In the genomic region with DNA sequence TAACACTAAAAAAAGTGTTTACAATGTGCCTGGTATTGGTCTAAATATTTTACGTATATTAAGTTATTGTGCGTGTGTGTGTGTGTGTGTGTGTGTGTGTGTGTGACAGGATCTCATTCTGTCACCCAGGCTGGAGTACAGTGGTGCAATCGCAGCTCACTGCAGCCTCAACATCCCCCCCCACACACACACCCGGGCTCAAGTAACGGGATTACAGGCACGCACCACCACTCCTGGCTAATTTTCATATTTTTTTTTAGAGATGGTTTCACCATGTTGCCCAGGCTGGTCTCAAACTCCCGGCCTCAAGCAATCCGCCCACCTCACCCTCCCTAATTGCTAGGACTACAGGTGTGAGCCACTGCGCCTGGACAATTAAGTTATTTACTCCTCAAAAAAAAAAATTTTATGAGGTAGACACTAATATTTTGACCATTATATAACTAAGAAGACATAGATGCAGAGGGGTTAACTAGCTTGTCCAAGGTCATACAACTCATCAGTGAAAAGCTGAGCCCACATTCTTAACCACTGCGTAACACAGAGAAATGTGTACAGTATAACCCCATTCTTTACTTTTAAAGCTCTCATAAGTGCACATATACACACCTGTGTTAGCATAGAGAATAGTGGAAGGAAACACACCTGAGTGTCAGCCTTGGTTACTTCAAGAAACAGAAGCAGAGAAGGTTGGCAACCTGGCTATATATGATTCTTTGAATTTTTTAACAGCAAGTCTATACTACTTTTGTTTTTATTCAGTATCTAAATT, we compare ENCODE assay signal across 1 cellular context.
TF ChIP-seq lines count a peak whose summit lies in the region.

No MANE protein-coding gene starts in this region.

TF ChIP-seq in HepG2, 621 proteins besides CTCF, POLR2A, EP300 and RAD21 (continued from another document and continues in another):
- TF ChIP-seq ZNF3 (CRISPR knock-in tag; IDR thresholded peaks at IDR 0.05), result no peak
- TF ChIP-seq ZNF652 (CRISPR knock-in tag; IDR thresholded peaks at IDR 0.05; ENCODE audit: borderline replicate concordance, low read depth), result peak; percentile 92
- 0 out of 2 replicates have a peak, but pooled peaks have one; percentile 56 for TF ChIP-seq SSRP1 (CRISPR knock-in tag; IDR thresholded peaks at IDR 0.05)
- TF ChIP-seq SOX13 (IDR thresholded peaks at IDR 0.05), result 0 out of 2 replicates have a peak, but pooled peaks have one; percentile 32
- peak in 1 of 2 experiments; percentile 15; a peak in 1 of 4 replicates for TF ChIP-seq SOX13 (CRISPR knock-in tag; conservative IDR thresholded peaks at IDR 0.05 in 1 of 2, IDR thresholded peaks at IDR 0.05 in 1 of 2)
- TF ChIP-seq, protein P1, sequence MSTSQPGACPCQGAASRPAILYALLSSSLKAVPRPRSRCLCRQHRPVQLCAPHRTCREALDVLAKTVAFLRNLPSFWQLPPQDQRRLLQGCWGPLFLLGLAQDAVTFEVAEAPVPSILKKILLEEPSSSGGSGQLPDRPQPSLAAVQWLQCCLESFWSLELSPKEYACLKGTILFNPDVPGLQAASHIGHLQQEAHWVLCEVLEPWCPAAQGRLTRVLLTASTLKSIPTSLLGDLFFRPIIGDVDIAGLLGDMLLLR (CRISPR knock-in tag; IDR thresholded peaks at IDR 0.05), result no peak
- TF ChIP-seq ZBTB42 (CRISPR knock-in tag; IDR thresholded peaks at IDR 0.05), result 0 out of 2 replicates have a peak, but pooled peaks have one; percentile 33
- TF ChIP-seq ZMYM2 (CRISPR knock-in tag; IDR thresholded peaks at IDR 0.05), result no peak
- TF ChIP-seq GATA4 (IDR thresholded peaks at IDR 0.05; ENCODE audit: borderline replicate concordance, low read depth), result 0 out of 2 replicates have a peak, but pooled peaks have one; percentile 33
- no peak for TF ChIP-seq KLF6 (CRISPR knock-in tag; IDR thresholded peaks at IDR 0.05)
- no peak for TF ChIP-seq ZNF547 (CRISPR knock-in tag; IDR thresholded peaks at IDR 0.05)
- TF ChIP-seq ZNF446 (CRISPR knock-in tag; IDR thresholded peaks at IDR 0.05), result no peak
- TF ChIP-seq, protein P2, sequence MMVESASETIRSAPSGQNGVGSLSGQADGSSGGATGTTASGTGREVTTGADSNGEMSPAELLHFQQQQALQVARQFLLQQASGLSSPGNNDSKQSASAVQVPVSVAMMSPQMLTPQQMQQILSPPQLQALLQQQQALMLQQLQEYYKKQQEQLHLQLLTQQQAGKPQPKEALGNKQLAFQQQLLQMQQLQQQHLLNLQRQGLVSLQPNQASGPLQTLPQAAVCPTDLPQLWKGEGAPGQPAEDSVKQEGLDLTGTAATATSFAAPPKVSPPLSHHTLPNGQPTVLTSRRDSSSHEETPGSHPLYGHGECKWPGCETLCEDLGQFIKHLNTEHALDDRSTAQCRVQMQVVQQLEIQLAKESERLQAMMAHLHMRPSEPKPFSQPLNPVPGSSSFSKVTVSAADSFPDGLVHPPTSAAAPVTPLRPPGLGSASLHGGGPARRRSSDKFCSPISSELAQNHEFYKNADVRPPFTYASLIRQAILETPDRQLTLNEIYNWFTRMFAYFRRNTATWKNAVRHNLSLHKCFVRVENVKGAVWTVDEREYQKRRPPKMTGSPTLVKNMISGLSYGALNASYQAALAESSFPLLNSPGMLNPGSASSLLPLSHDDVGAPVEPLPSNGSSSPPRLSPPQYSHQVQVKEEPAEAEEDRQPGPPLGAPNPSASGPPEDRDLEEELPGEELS (CRISPR knock-in tag; IDR thresholded peaks at IDR 0.05), result 0 out of 2 replicates have a peak, but pooled peaks have one; percentile 34
- peak; percentile 60; the same call in 1 of the 2 replicates for TF ChIP-seq ZNF292 (CRISPR knock-in tag; IDR thresholded peaks at IDR 0.05; ENCODE audit: borderline replicate concordance, low read depth)
- TF ChIP-seq KDM5A (IDR thresholded peaks at IDR 0.05; ENCODE audit: borderline replicate concordance, low read length), result peak; percentile 47; the same call in 1 of the 2 replicates
- TF ChIP-seq, protein P3, sequence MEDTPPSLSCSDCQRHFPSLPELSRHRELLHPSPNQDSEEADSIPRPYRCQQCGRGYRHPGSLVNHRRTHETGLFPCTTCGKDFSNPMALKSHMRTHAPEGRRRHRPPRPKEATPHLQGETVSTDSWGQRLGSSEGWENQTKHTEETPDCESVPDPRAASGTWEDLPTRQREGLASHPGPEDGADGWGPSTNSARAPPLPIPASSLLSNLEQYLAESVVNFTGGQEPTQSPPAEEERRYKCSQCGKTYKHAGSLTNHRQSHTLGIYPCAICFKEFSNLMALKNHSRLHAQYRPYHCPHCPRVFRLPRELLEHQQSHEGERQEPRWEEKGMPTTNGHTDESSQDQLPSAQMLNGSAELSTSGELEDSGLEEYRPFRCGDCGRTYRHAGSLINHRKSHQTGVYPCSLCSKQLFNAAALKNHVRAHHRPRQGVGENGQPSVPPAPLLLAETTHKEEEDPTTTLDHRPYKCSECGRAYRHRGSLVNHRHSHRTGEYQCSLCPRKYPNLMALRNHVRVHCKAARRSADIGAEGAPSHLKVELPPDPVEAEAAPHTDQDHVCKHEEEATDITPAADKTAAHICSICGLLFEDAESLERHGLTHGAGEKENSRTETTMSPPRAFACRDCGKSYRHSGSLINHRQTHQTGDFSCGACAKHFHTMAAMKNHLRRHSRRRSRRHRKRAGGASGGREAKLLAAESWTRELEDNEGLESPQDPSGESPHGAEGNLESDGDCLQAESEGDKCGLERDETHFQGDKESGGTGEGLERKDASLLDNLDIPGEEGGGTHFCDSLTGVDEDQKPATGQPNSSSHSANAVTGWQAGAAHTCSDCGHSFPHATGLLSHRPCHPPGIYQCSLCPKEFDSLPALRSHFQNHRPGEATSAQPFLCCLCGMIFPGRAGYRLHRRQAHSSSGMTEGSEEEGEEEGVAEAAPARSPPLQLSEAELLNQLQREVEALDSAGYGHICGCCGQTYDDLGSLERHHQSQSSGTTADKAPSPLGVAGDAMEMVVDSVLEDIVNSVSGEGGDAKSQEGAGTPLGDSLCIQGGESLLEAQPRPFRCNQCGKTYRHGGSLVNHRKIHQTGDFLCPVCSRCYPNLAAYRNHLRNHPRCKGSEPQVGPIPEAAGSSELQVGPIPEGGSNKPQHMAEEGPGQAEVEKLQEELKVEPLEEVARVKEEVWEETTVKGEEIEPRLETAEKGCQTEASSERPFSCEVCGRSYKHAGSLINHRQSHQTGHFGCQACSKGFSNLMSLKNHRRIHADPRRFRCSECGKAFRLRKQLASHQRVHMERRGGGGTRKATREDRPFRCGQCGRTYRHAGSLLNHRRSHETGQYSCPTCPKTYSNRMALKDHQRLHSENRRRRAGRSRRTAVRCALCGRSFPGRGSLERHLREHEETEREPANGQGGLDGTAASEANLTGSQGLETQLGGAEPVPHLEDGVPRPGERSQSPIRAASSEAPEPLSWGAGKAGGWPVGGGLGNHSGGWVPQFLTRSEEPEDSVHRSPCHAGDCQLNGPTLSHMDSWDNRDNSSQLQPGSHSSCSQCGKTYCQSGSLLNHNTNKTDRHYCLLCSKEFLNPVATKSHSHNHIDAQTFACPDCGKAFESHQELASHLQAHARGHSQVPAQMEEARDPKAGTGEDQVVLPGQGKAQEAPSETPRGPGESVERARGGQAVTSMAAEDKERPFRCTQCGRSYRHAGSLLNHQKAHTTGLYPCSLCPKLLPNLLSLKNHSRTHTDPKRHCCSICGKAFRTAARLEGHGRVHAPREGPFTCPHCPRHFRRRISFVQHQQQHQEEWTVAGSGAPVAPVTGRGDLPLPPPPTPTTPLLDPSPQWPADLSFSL (CRISPR knock-in tag; IDR thresholded peaks at IDR 0.05), result peak; percentile 93
- TF ChIP-seq, protein P4, sequence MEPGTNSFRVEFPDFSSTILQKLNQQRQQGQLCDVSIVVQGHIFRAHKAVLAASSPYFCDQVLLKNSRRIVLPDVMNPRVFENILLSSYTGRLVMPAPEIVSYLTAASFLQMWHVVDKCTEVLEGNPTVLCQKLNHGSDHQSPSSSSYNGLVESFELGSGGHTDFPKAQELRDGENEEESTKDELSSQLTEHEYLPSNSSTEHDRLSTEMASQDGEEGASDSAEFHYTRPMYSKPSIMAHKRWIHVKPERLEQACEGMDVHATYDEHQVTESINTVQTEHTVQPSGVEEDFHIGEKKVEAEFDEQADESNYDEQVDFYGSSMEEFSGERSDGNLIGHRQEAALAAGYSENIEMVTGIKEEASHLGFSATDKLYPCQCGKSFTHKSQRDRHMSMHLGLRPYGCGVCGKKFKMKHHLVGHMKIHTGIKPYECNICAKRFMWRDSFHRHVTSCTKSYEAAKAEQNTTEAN (CRISPR knock-in tag; conservative IDR thresholded peaks at IDR 0.05), result peak; percentile 78
- TF ChIP-seq ZNF30 (CRISPR knock-in tag; IDR thresholded peaks at IDR 0.05), result no peak
- TF ChIP-seq, protein P5, sequence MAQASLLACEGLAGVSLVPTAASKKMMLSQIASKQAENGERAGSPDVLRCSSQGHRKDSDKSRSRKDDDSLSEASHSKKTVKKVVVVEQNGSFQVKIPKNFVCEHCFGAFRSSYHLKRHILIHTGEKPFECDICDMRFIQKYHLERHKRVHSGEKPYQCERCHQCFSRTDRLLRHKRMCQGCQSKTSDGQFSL (CRISPR knock-in tag; IDR thresholded peaks at IDR 0.05), result peak; percentile 88
- TF ChIP-seq, protein P6, sequence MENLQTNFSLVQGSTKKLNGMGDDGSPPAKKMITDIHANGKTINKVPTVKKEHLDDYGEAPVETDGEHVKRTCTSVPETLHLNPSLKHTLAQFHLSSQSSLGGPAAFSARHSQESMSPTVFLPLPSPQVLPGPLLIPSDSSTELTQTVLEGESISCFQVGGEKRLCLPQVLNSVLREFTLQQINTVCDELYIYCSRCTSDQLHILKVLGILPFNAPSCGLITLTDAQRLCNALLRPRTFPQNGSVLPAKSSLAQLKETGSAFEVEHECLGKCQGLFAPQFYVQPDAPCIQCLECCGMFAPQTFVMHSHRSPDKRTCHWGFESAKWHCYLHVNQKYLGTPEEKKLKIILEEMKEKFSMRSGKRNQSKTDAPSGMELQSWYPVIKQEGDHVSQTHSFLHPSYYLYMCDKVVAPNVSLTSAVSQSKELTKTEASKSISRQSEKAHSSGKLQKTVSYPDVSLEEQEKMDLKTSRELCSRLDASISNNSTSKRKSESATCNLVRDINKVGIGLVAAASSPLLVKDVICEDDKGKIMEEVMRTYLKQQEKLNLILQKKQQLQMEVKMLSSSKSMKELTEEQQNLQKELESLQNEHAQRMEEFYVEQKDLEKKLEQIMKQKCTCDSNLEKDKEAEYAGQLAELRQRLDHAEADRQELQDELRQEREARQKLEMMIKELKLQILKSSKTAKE (CRISPR knock-in tag; IDR thresholded peaks at IDR 0.05; ENCODE audit: borderline replicate concordance), result no peak
- TF ChIP-seq SRSF1 (optimal IDR thresholded peaks at IDR 0.05; ENCODE audit: low read depth, low read length), result no peak
- peak in 1 of 2 experiments; percentile 20; a peak in 1 of 4 replicates for TF ChIP-seq NR2F1 (CRISPR knock-in tag; IDR thresholded peaks at IDR 0.05)
- TF ChIP-seq ZNF12 (CRISPR knock-in tag; IDR thresholded peaks at IDR 0.05), result 0 out of 2 replicates have a peak, but pooled peaks have one; percentile 45
- TF ChIP-seq MBNL3 (CRISPR knock-in tag; conservative IDR thresholded peaks at IDR 0.05), result no peak
- TF ChIP-seq ZNF747 (CRISPR knock-in tag; IDR thresholded peaks at IDR 0.05; ENCODE audit: borderline replicate concordance), result no peak
- no peak for TF ChIP-seq ZNF552 (CRISPR knock-in tag; IDR thresholded peaks at IDR 0.05; ENCODE audit: borderline replicate concordance)
- TF ChIP-seq ZNF501 (CRISPR knock-in tag; IDR thresholded peaks at IDR 0.05), result peak; percentile 31; the same call in 1 of the 2 replicates
- peak; percentile 48; the same call in 1 of the 2 replicates for TF ChIP-seq CCDC6 (CRISPR knock-in tag; IDR thresholded peaks at IDR 0.05)
- no peak for TF ChIP-seq ZNF451 (CRISPR knock-in tag; IDR thresholded peaks at IDR 0.05)
- TF ChIP-seq, protein P7, sequence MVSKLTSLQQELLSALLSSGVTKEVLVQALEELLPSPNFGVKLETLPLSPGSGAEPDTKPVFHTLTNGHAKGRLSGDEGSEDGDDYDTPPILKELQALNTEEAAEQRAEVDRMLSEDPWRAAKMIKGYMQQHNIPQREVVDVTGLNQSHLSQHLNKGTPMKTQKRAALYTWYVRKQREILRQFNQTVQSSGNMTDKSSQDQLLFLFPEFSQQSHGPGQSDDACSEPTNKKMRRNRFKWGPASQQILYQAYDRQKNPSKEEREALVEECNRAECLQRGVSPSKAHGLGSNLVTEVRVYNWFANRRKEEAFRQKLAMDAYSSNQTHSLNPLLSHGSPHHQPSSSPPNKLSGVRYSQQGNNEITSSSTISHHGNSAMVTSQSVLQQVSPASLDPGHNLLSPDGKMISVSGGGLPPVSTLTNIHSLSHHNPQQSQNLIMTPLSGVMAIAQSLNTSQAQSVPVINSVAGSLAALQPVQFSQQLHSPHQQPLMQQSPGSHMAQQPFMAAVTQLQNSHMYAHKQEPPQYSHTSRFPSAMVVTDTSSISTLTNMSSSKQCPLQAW (CRISPR knock-in tag; IDR thresholded peaks at IDR 0.05), result peak; percentile 54; the same call in 1 of the 2 replicates
- TF ChIP-seq MAFK (conservative IDR thresholded peaks at IDR 0.05 in 1 of 2, IDR thresholded peaks at IDR 0.05 in 1 of 2; ENCODE audit: low read length in 2 of 2), result 0 out of 4 replicates have a peak, but pooled peaks of 1 of the 2 experiments have one; percentile 5
- peak; percentile 43; the same call in 1 of the 2 replicates for TF ChIP-seq LCORL (IDR thresholded peaks at IDR 0.05)
- TF ChIP-seq LCORL (CRISPR knock-in tag; IDR thresholded peaks at IDR 0.05), result no peak
- TF ChIP-seq, protein P8, sequence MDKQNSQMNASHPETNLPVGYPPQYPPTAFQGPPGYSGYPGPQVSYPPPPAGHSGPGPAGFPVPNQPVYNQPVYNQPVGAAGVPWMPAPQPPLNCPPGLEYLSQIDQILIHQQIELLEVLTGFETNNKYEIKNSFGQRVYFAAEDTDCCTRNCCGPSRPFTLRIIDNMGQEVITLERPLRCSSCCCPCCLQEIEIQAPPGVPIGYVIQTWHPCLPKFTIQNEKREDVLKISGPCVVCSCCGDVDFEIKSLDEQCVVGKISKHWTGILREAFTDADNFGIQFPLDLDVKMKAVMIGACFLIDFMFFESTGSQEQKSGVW (CRISPR knock-in tag; IDR thresholded peaks at IDR 0.05; ENCODE audit: borderline replicate concordance), result no peak
- TF ChIP-seq, protein P9, sequence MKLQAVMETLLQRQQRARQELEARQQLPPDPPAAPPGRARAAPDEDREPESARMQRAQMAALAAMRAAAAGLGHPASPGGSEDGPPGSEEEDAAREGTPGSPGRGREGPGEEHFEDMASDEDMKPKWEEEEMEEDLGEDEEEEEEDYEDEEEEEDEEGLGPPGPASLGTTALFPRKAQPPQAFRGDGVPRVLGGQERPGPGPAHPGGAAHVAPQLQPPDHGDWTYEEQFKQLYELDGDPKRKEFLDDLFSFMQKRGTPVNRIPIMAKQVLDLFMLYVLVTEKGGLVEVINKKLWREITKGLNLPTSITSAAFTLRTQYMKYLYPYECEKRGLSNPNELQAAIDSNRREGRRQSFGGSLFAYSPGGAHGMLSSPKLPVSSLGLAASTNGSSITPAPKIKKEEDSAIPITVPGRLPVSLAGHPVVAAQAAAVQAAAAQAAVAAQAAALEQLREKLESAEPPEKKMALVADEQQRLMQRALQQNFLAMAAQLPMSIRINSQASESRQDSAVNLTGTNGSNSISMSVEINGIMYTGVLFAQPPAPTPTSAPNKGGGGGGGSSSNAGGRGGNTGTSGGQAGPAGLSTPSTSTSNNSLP (IDR thresholded peaks at IDR 0.05; ENCODE audit: low read depth, low read length), result peak; percentile 9; the same call in 1 of the 2 replicates
- TF ChIP-seq RARA (CRISPR knock-in tag; IDR thresholded peaks at IDR 0.05), result peak; percentile 32; the same call in 1 of the 2 replicates
